8 cellular contexts compared by ENCODE assay signal in genomic region chr7:75398771-75399700, GRCh38. TPM values are rescaled to one million over a fixed set of nuclear protein-coding genes. Genes with fewer than 3 reads are reported as not detected.
DNase-seq lines count a peak whose midpoint lies in the region; ATAC-seq and TF ChIP-seq lines count a peak whose summit lies in the region.
"Not testable (repeated sequence)": the region's sequence is repeated elsewhere in the genome, so short reads cannot be mapped to it uniquely, and the experiment has no call there.

No MANE protein-coding gene starts in this region.

- not testable (repeated sequence) for H3K4me3 Mint-ChIP-seq in activated CD4-positive, alpha-beta T cell treated with anti-CD3 and anti-CD28 coated beads, Interleukin-2, amount 10 ng/mL, durations not matched to agents 24 days and 14 days; stimulated activated memory B cell treated with anti-CD40 and anti-IgM and Interleukin-4, amounts not matched to agents 10 μg/mL and 1 μg/mL and 100 μg/mL, for 72 hours

- H2AFZ ChIP-seq in HCT116 (ENCODE audit: low read depth, low read length, poor library complexity, severe bottlenecking), result not testable (repeated sequence)

- TF ChIP-seq POLR2A in HCT116 (IDR thresholded peaks at IDR 0.05; ENCODE audit: borderline replicate concordance, extremely low read depth, insufficient read depth, insufficient read length); body of pancreas (IDR thresholded peaks at IDR 0.05); right lobe of liver (IDR thresholded peaks at IDR 0.05): not testable (repeated sequence)

- H3K4me1 ChIP-seq in BLaER1 treated with 17β-estradiol and CSF1 and Interleukin-3, amounts not matched to agents 10 nM and 100 nM; HCT116 (ENCODE audit: control insufficient read depth in 1 of 2, insufficient read depth in 2 of 2, low read length in 2 of 2); body of pancreas; right lobe of liver: not testable (repeated sequence)

- not testable (repeated sequence) for H3K9me2 ChIP-seq in HCT116 (ENCODE audit: insufficient read depth)

- H3K36me3 ChIP-seq in BLaER1 treated with 17β-estradiol and CSF1 and Interleukin-3, amounts not matched to agents 10 nM and 100 nM; HCT116 (ENCODE audit: control insufficient read depth in 1 of 2, insufficient read depth in 2 of 2, low read length in 2 of 2); body of pancreas (replicated peaks in 1 of 2; ENCODE audit: insufficient read depth in 1 of 2, low read depth in 2 of 2); right lobe of liver: not testable (repeated sequence)

- 83% methylated on average over 2 of the region's 34 CpGs; no CpG with 5 or more reads in 1 of the 2 donors for WGBS in body of pancreas, 2 donors
- no CpG with 5 or more reads among the region's 34 CpGs for WGBS in right lobe of liver (ENCODE audit: insufficient coverage, low coverage, low lambda C conversion rate, missing lambda C conversion rate)

- not testable (repeated sequence) for H3K27ac ChIP-seq in BLaER1 treated with 17β-estradiol and CSF1 and Interleukin-3, amounts not matched to agents 10 nM and 100 nM; HCT116 (ENCODE audit: low read depth, low read length); body of pancreas; right lobe of liver

- not testable (repeated sequence) for BruUV-seq in HCT116 (replicated peaks; lab: Mats Ljungman, UMichigan)

- not testable (repeated sequence) for TF ChIP-seq RAD21 in HCT116 (IDR thresholded peaks at IDR 0.05; ENCODE audit: low read depth)

- H4K20me1 ChIP-seq in BLaER1 treated with 17β-estradiol and CSF1 and Interleukin-3, amounts not matched to agents 10 nM and 100 nM; HCT116 (ENCODE audit: insufficient read depth): not testable (repeated sequence)

- H3K27me3 Mint-ChIP-seq in activated CD4-positive, alpha-beta T cell treated with anti-CD3 and anti-CD28 coated beads, Interleukin-2, amount 10 ng/mL, durations not matched to agents 24 days and 14 days; stimulated activated memory B cell treated with anti-CD40 and anti-IgM and Interleukin-4, amounts not matched to agents 10 μg/mL and 1 μg/mL and 100 μg/mL, for 72 hours: not testable (repeated sequence)

- H3K4me1 Mint-ChIP-seq in activated CD4-positive, alpha-beta T cell treated with anti-CD3 and anti-CD28 coated beads, Interleukin-2, amount 10 ng/mL, durations not matched to agents 24 days and 14 days; stimulated activated memory B cell treated with anti-CD40 and anti-IgM and Interleukin-4, amounts not matched to agents 10 μg/mL and 1 μg/mL and 100 μg/mL, for 72 hours: not testable (repeated sequence)

- ATAC-seq in GM19043 (IDR thresholded peaks at IDR 0.05; ENCODE audit: low read depth, unreplicated experiment) (peak; percentile 60), HCT116 (peak; percentile 21; the same call in 1 of the 2 replicates), HG03342 (IDR thresholded peaks at IDR 0.05; ENCODE audit: unreplicated experiment) (peak; percentile 63), body of pancreas (peak; percentile 4), right lobe of liver (peak; percentile 55 to 62 (median 56))
- ATAC-seq in stimulated activated memory B cell treated with anti-CD40 and anti-IgM and Interleukin-4, amounts not matched to agents 10 μg/mL and 1 μg/mL and 100 μg/mL, for 72 hours, result peak; percentile 75

- not testable (repeated sequence) for H3K79me2 ChIP-seq in HCT116 (ENCODE audit: insufficient read depth, low read length)

- CTCF ChIA-PET in HCT116 (lab: Charles Lee), result not testable (repeated sequence)

- not testable (repeated sequence) for H3K27ac Mint-ChIP-seq in activated CD4-positive, alpha-beta T cell treated with anti-CD3 and anti-CD28 coated beads, Interleukin-2, amount 10 ng/mL, durations not matched to agents 24 days and 14 days; stimulated activated memory B cell treated with anti-CD40 and anti-IgM and Interleukin-4, amounts not matched to agents 10 μg/mL and 1 μg/mL and 100 μg/mL, for 72 hours

- H3K4me3 ChIP-seq in BLaER1 treated with 17β-estradiol and CSF1 and Interleukin-3, amounts not matched to agents 10 nM and 100 nM; HCT116 (replicated peaks in 1 of 2; ENCODE audit: low read depth in 1 of 2, low read length in 2 of 2); body of pancreas; right lobe of liver: not testable (repeated sequence)

- not testable (repeated sequence) for H3K36me3 Mint-ChIP-seq in activated CD4-positive, alpha-beta T cell treated with anti-CD3 and anti-CD28 coated beads, Interleukin-2, amount 10 ng/mL, durations not matched to agents 24 days and 14 days (ENCODE audit: low read depth); stimulated activated memory B cell treated with anti-CD40 and anti-IgM and Interleukin-4, amounts not matched to agents 10 μg/mL and 1 μg/mL and 100 μg/mL, for 72 hours

- peak overlapping the region in 7 of 11 experiments; percentile 41 to 66 (median 51); a peak in 8 of 22 replicates for H3K4me2 ChIP-seq in BLaER1 treated with 17β-estradiol and CSF1 and Interleukin-3, amounts not matched to agents 10 nM and 100 nM
- not testable (repeated sequence) for H3K4me2 ChIP-seq in HCT116 (ENCODE audit: low read length)

- H3K27me3 ChIP-seq in BLaER1 treated with 17β-estradiol and CSF1 and Interleukin-3, amounts not matched to agents 10 nM and 100 nM; HCT116 (ENCODE audit: insufficient read depth, low read length); body of pancreas; right lobe of liver: not testable (repeated sequence)

- H3K9me3 ChIP-seq in BLaER1 treated with 17β-estradiol and CSF1 and Interleukin-3, amounts not matched to agents 10 nM and 100 nM (replicated peaks in 1 of 11); HCT116 (ENCODE audit: control insufficient read depth in 1 of 2, insufficient read depth in 1 of 2, low read depth in 1 of 2, low read length in 2 of 2); body of pancreas; right lobe of liver: not testable (repeated sequence)

- not testable (repeated sequence) for DNase-seq in HCT116 (ENCODE audit: low read depth, low spot score); body of pancreas
- peak; percentile 57 for DNase-seq in activated CD4-positive, alpha-beta T cell treated with anti-CD3 and anti-CD28 coated beads, Interleukin-2, amount 10 ng/mL, durations not matched to agents 24 days and 14 days
- DNase-seq in right lobe of liver, result peak in 1 of 3 donors; percentile 11

- POLR2A ChIA-PET in HCT116 (lab: Charles Lee), result not testable (repeated sequence)

- H3K9me3 Mint-ChIP-seq in activated CD4-positive, alpha-beta T cell treated with anti-CD3 and anti-CD28 coated beads, Interleukin-2, amount 10 ng/mL, durations not matched to agents 24 days and 14 days; stimulated activated memory B cell treated with anti-CD40 and anti-IgM and Interleukin-4, amounts not matched to agents 10 μg/mL and 1 μg/mL and 100 μg/mL, for 72 hours: not testable (repeated sequence)

- intact Hi-C loops in HCT116 (cut with micrococcal nuclease); activated CD4-positive, alpha-beta T cell treated with anti-CD3 and anti-CD28 coated beads, Interleukin-2, amount 10 ng/mL, durations not matched to agents 24 days and 14 days (cut with micrococcal nuclease); body of pancreas (cut with DNase I); right lobe of liver (cut with DNase I): not testable (repeated sequence)

- not testable (repeated sequence) for TF ChIP-seq CTCF in HCT116 (IDR thresholded peaks at IDR 0.05 in 2 of 3, conservative IDR thresholded peaks at IDR 0.05 in 1 of 3; ENCODE audit: borderline replicate concordance in 1 of 3, insufficient read depth in 1 of 3, low read depth in 2 of 3, low read length in 2 of 3); body of pancreas (IDR thresholded peaks at IDR 0.05); right lobe of liver (IDR thresholded peaks at IDR 0.05)

- RAD21 ChIA-PET in HCT116 (lab: Charles Lee; ENCODE audit: low non-redundant PET in 1 of 2, low total read pairs in 2 of 2, uncharacterized antibody in 2 of 2, unreplicated experiment in 2 of 2), result not testable (repeated sequence)

- H3K9ac ChIP-seq in BLaER1 treated with 17β-estradiol and CSF1 and Interleukin-3, amounts not matched to agents 10 nM and 100 nM; HCT116 (ENCODE audit: low read length): not testable (repeated sequence)

RNA-seq across cellular contexts. Expression of gene TRIM73, which starts 3.6 kb away (rescaled TPM):
- total RNA-seq in HCT116 (2021; ENCODE audit: unreplicated experiment) (8.8 TPM), body of pancreas (10 to 100 TPM in 1 of 2 donors, 1 to 10 TPM in 1; 1.8 to 13.2 TPM), right lobe of liver (1 to 10 TPM in 4 of 6 experiments, under 1 TPM in 2; 0.31 to 4.7 (median 2.6) TPM)
- 4.2 and 4.5 TPM in 2 replicates for polyA plus RNA-seq in HCT116 (2012)
- 3.8 and 5.8 TPM in 2 replicates for total RNA-seq in activated CD4-positive, alpha-beta T cell treated with anti-CD3 and anti-CD28 coated beads, Interleukin-2, amount 10 ng/mL, durations not matched to agents 24 days and 14 days

Comparison
In these comparisons a context has a peak if more than half of its experiments do, and no peak if none do; other contexts are left out.
1. ATAC-seq: peak in every context shown above with its lines; median percentile 75 in stimulated activated memory B cell treated with anti-CD40 and anti-IgM and Interleukin-4, amounts not matched to agents 10 μg/mL and 1 μg/mL and 100 μg/mL, for 72 hours; 63 in HG03342; 60 in GM19043; 56 in right lobe of liver; 21 in HCT116; 4 in body of pancreas.